ENCODE assay signal across 1 cellular context in the genomic region with DNA sequence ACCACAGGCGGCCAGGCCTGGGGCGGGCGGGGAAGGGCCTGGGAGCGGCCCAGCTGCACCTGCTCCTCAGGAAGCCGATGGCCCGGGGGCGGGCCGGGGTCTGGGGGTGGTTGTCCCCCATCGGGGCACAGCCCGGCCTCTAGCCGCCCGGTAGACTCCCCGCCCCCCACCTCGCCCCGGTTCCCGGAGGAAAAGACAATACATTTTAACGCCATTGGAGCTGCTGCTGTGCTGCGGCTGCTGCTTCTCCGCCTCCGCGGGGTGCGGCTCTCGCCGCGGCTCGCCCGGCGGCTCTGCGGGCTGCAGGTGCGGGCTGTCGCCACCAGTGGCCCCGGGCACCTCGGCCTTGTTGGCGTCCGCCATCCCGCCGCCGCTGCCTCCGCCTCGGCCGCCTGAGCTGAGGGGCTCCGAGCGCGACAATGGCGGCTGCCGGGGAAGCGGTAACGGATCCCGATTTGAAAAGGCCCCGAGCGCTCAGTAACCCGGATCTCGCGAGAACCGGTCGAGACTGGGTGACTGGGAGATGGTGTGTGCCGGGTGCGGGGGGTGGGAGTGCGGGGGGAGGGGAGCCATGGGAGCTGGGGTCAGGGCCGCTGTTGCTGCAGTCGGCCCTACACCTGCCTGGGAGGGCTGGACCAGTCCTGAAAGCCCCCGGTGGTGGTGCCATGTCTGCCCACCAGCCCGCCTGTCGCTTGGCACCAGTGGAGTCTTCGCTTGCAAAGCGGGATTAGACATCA.
TF ChIP-seq lines count a peak whose summit lies in the region.

A gene with protein sequence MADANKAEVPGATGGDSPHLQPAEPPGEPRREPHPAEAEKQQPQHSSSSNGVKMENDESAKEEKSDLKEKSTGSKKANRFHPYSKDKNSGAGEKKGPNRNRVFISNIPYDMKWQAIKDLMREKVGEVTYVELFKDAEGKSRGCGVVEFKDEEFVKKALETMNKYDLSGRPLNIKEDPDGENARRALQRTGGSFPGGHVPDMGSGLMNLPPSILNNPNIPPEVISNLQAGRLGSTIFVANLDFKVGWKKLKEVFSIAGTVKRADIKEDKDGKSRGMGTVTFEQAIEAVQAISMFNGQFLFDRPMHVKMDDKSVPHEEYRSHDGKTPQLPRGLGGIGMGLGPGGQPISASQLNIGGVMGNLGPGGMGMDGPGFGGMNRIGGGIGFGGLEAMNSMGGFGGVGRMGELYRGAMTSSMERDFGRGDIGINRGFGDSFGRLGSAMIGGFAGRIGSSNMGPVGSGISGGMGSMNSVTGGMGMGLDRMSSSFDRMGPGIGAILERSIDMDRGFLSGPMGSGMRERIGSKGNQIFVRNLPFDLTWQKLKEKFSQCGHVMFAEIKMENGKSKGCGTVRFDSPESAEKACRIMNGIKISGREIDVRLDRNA (minus strand): TSS at position 421 of the 737 bp plus-strand sequence. CDS start 58 bp downstream, at position 363.

TF ChIP-seq in HEK293, 187 proteins besides CTCF, POLR2A, EP300 and RAD21 (continued from another document and continues in another):
- TF ChIP-seq ZBTB26 (tag by site-specific recombination; optimal IDR thresholded peaks at IDR 0.05) (peak; percentile 13), ZNF394 (tag by site-specific recombination; IDR thresholded peaks at IDR 0.05; ENCODE audit: borderline replicate concordance) (no peak), ZNF514 (tag by site-specific recombination; IDR thresholded peaks at IDR 0.05) (no peak), WT1 (tag by site-specific recombination; IDR thresholded peaks at IDR 0.05) (no peak), ZNF561 (tag by site-specific recombination; IDR thresholded peaks at IDR 0.05; ENCODE audit: borderline replicate concordance) (0 out of 2 replicates have a peak, but pooled peaks have one; percentile 43), ZNF830 (tag by site-specific recombination; IDR thresholded peaks at IDR 0.05; ENCODE audit: low read depth) (no peak), ZBTB11 (tag by site-specific recombination; conservative IDR thresholded peaks at IDR 0.05; ENCODE audit: low read depth) (no peak), SP2 (tag by site-specific recombination; IDR thresholded peaks at IDR 0.05) (no peak), SETDB1 (IDR thresholded peaks at IDR 0.05; ENCODE audit: insufficient read length, low read length) (no peak), GFI1B (tag by site-specific recombination; IDR thresholded peaks at IDR 0.05) (no peak), ZNF138 (tag by site-specific recombination; IDR thresholded peaks at IDR 0.05; ENCODE audit: borderline replicate concordance) (no peak), ZNF837 (tag by site-specific recombination; IDR thresholded peaks at IDR 0.05) (no peak), YY2 (tag by site-specific recombination; IDR thresholded peaks at IDR 0.05) (peak; percentile 57), ZNF274 (IDR thresholded peaks at IDR 0.05; ENCODE audit: low read length) (no peak), ZNF274 (tag by site-specific recombination; IDR thresholded peaks at IDR 0.05; ENCODE audit: borderline replicate concordance) (no peak), ZNF707 (tag by site-specific recombination; IDR thresholded peaks at IDR 0.05) (no peak), ZNF148 (tag by site-specific recombination; IDR thresholded peaks at IDR 0.05; ENCODE audit: borderline replicate concordance) (no peak), EGR2 (tag by site-specific recombination; IDR thresholded peaks at IDR 0.05; ENCODE audit: low read depth) (no peak), REST (tag by site-specific recombination; IDR thresholded peaks at IDR 0.05) (no peak), ZBTB20 (tag by site-specific recombination; IDR thresholded peaks at IDR 0.05) (peak; percentile 42; the same call in 1 of the 2 replicates), ZNF341 (tag by site-specific recombination; IDR thresholded peaks at IDR 0.05; ENCODE audit: low read depth) (peak; percentile 62), GLIS1 (tag by site-specific recombination; IDR thresholded peaks at IDR 0.05) (peak; percentile 21; the same call in 1 of the 2 replicates), ZNF354C (tag by site-specific recombination; IDR thresholded peaks at IDR 0.05; ENCODE audit: borderline replicate concordance, low read depth) (no peak), ZNF24 (tag by site-specific recombination; IDR thresholded peaks at IDR 0.05) (no peak), ZSCAN30 (tag by site-specific recombination; IDR thresholded peaks at IDR 0.05) (no peak), ZNF423 (tag by site-specific recombination; IDR thresholded peaks at IDR 0.05) (no peak), ZNF19 (tag by site-specific recombination; IDR thresholded peaks at IDR 0.05; ENCODE audit: low read depth) (no peak), ZXDB (tag by site-specific recombination; IDR thresholded peaks at IDR 0.05) (0 out of 2 replicates have a peak, but pooled peaks have one; percentile 12), GLIS2 (tag by site-specific recombination; IDR thresholded peaks at IDR 0.05) (peak; percentile 22; the same call in 1 of the 2 replicates), ELK4 (IDR thresholded peaks at IDR 0.05; ENCODE audit: borderline replicate concordance, low read depth, low read length) (no peak), ZNF2 (tag by site-specific recombination; IDR thresholded peaks at IDR 0.05) (no peak), ZNF658 (tag by site-specific recombination; IDR thresholded peaks at IDR 0.05) (no peak), ZNF626 (tag by site-specific recombination; IDR thresholded peaks at IDR 0.05) (no peak), ZNF248 (tag by site-specific recombination; IDR thresholded peaks at IDR 0.05) (no peak), ZSCAN18 (tag by site-specific recombination; IDR thresholded peaks at IDR 0.05) (no peak), KLF8 (tag by site-specific recombination; IDR thresholded peaks at IDR 0.05) (peak; percentile 11; the same call in 1 of the 2 replicates), ZNF701 (tag by site-specific recombination; IDR thresholded peaks at IDR 0.05) (no peak)
- TF ChIP-seq, protein P1, sequence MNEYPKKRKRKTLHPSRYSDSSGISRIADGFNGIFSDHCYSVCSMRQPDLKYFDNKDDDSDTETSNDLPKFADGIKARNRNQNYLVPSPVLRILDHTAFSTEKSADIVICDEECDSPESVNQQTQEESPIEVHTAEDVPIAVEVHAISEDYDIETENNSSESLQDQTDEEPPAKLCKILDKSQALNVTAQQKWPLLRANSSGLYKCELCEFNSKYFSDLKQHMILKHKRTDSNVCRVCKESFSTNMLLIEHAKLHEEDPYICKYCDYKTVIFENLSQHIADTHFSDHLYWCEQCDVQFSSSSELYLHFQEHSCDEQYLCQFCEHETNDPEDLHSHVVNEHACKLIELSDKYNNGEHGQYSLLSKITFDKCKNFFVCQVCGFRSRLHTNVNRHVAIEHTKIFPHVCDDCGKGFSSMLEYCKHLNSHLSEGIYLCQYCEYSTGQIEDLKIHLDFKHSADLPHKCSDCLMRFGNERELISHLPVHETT (tag by site-specific recombination; IDR thresholded peaks at IDR 0.05) = no peak
- TF ChIP-seq, protein P2, sequence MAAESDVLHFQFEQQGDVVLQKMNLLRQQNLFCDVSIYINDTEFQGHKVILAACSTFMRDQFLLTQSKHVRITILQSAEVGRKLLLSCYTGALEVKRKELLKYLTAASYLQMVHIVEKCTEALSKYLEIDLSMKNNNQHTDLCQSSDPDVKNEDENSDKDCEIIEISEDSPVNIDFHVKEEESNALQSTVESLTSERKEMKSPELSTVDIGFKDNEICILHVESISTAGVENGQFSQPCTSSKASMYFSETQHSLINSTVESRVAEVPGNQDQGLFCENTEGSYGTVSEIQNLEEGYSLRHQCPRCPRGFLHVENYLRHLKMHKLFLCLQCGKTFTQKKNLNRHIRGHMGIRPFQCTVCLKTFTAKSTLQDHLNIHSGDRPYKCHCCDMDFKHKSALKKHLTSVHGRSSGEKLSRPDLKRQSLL (tag by site-specific recombination; IDR thresholded peaks at IDR 0.05) = peak; percentile 78
- TF ChIP-seq, protein P3, sequence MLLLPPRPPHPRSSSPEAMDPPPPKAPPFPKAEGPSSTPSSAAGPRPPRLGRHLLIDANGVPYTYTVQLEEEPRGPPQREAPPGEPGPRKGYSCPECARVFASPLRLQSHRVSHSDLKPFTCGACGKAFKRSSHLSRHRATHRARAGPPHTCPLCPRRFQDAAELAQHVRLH (tag by site-specific recombination; IDR thresholded peaks at IDR 0.05) = no peak
